Comparison of ENCODE assay signal across 17 cellular contexts in genomic region chr4:159398236-159398638, GRCh38.
DNase-seq lines count a peak whose midpoint lies in the region; ATAC-seq and TF ChIP-seq lines count a peak whose summit lies in the region.
"Had no signal": no experiment of that assay in that cellular context is flagged by ENCODE, and none has a peak within 500 bp of the region (broad histone marks: within the 10 kb centered on the region; RNA-seq: fewer than 3 reads in every experiment).

No MANE protein-coding gene starts in this region.

- no peak overlapping the region for H3K4me3 Mint-ChIP-seq in endodermal cell
- H3K4me3 Mint-ChIP-seq: activated naive CD4-positive, alpha-beta T cell treated with anti-CD3 and anti-CD28 coated beads for 36 hours; CD8-positive, alpha-beta memory T cell; WTC11 had no signal

- H3K4me3 ChIP-seq in body of pancreas = no peak overlapping the region
- no peak overlapping the region for H3K4me3 ChIP-seq in smooth muscle cell
- H3K4me3 ChIP-seq in endodermal cell (ENCODE audit: low read length) = no peak overlapping the region

- no peak overlapping the region for H3K27ac Mint-ChIP-seq in endodermal cell
- H3K27ac Mint-ChIP-seq: activated naive CD4-positive, alpha-beta T cell treated with anti-CD3 and anti-CD28 coated beads for 36 hours; WTC11 had no signal

- H3K36me3 ChIP-seq in body of pancreas (replicated peaks in 1 of 2; ENCODE audit: insufficient read depth in 1 of 2, low read depth in 2 of 2) (no peaks in the 10 kb centered on the region), smooth muscle cell (ENCODE audit: low read depth) (no peaks in the 10 kb centered on the region), endodermal cell (ENCODE audit: control insufficient read depth, insufficient read depth, low read length) (no peaks in the 10 kb centered on the region)

- ATAC-seq in body of pancreas = peak; percentile 21
- peak; percentile 73 for ATAC-seq in Right ventricle myocardium superior (ENCODE audit: poor library complexity)
- ATAC-seq: PC-3, WTC11 had no signal

- H3K4me2 ChIP-seq in smooth muscle cell = no peak overlapping the region

- intact Hi-C loops in body of pancreas (cut with DNase I) = no loop called here
- intact Hi-C loops in Right ventricle myocardium superior (cut with DNase I) = no loop called here

- no peaks in the 10 kb centered on the region for H3K36me3 Mint-ChIP-seq in endodermal cell (ENCODE audit: low read depth)
- H3K36me3 Mint-ChIP-seq: CD8-positive, alpha-beta memory T cell; WTC11 had no signal

- H3K27me3 ChIP-seq in body of pancreas = no peaks in the 10 kb centered on the region
- no peaks in the 10 kb centered on the region for H3K27me3 ChIP-seq in smooth muscle cell (ENCODE audit: low read depth)
- H3K27me3 ChIP-seq in endodermal cell (ENCODE audit: control insufficient read depth, insufficient read depth, low read length, poor library complexity, severe bottlenecking) = no peaks in the 10 kb centered on the region

- no peaks in the 10 kb centered on the region for H3F3A ChIP-seq in smooth muscle cell (ENCODE audit: low read depth)

- TF ChIP-seq CTCF in body of pancreas (IDR thresholded peaks at IDR 0.05) (no peak), smooth muscle cell (IDR thresholded peaks at IDR 0.05; ENCODE audit: borderline replicate concordance, insufficient read depth, poor library complexity, severe bottlenecking) (no peak), endodermal cell (conservative IDR thresholded peaks at IDR 0.05) (no peak)

- no peaks in the 10 kb centered on the region for H3K27me3 Mint-ChIP-seq in endodermal cell (ENCODE audit: insufficient read depth)

- H3K9me3 Mint-ChIP-seq in endodermal cell = no peaks in the 10 kb centered on the region
- H3K9me3 Mint-ChIP-seq: activated naive CD4-positive, alpha-beta T cell treated with anti-CD3 and anti-CD28 coated beads for 36 hours; CD8-positive, alpha-beta memory T cell had no signal

- no peak for TF ChIP-seq POLR2A in body of pancreas (IDR thresholded peaks at IDR 0.05)

- H3K9ac ChIP-seq in smooth muscle cell (ENCODE audit: low read depth) (no peak overlapping the region), endodermal cell (ENCODE audit: extremely low read depth, low read length, poor library complexity, severe bottlenecking) (no peak overlapping the region)

- peak overlapping the region; percentile 8 for H2AFZ ChIP-seq in smooth muscle cell (ENCODE audit: low read depth)

- 36 to 41% methylated on average over 7 of the region's 7 CpGs for WGBS in body of pancreas, 2 donors
- WGBS in smooth muscle cell (ENCODE audit: low lambda C conversion rate) = 61% methylated on average over 7 of the region's 7 CpGs
- 91 to 93% methylated on average over 4 to 7 of the region's 7 CpGs for WGBS in endodermal cell (ENCODE audit: insufficient coverage in 1 of 2, insufficient read length in 1 of 2), 2 experiments

- H3K4me1 ChIP-seq in body of pancreas = peaks cover 3% of the 10 kb centered on the region
- no peaks in the 10 kb centered on the region for H3K4me1 ChIP-seq in smooth muscle cell (ENCODE audit: low read depth)
- H3K4me1 ChIP-seq in endodermal cell (ENCODE audit: control insufficient read depth, insufficient read depth, low read length) = no peaks in the 10 kb centered on the region

- no peak overlapping the region for H3K27ac ChIP-seq in body of pancreas
- no peak overlapping the region for H3K27ac ChIP-seq in smooth muscle cell (ENCODE audit: low read depth)
- H3K27ac ChIP-seq in endodermal cell (ENCODE audit: low read depth, low read length) = no peak overlapping the region

- H3K79me2 ChIP-seq in smooth muscle cell (ENCODE audit: low read depth) = no peaks in the 10 kb centered on the region

- H3K9me3 ChIP-seq in body of pancreas = no peaks in the 10 kb centered on the region
- no peaks in the 10 kb centered on the region for H3K9me3 ChIP-seq in smooth muscle cell (replicated peaks; ENCODE audit: low read depth)
- H3K9me3 ChIP-seq in endodermal cell (ENCODE audit: control insufficient read depth, low read length) = no peaks in the 10 kb centered on the region

- H3K4me1 Mint-ChIP-seq in endodermal cell = no peaks in the 10 kb centered on the region
- H3K4me1 Mint-ChIP-seq: CD8-positive, alpha-beta memory T cell had no signal

- DNase-seq in HT1080 (ENCODE audit: low read depth) (peak; percentile 65), body of pancreas (peak in 1 of 4 donors; percentile 13), Right ventricle myocardium superior (no peak), smooth muscle cell (lab: John Stamatoyannopoulos, UW; ENCODE audit: unreplicated experiment) (no peak), NCI-H526 treated with DMSO at 0.1 percent for 48 hours (lab: John Stamatoyannopoulos, UW) (no peak), 8988T (no peak), endodermal cell (no peak), RKO (ENCODE audit: low spot score) (no peak)
- DNase-seq: activated naive CD4-positive, alpha-beta T cell treated with anti-CD3 and anti-CD28 coated beads for 36 hours; CD8-positive, alpha-beta memory T cell; GDM1; Karpas-422; NCI-H187 treated with DMSO at 0.1 percent for 48 hours; NCI-H526; PC-3; T-helper 1 cell had no signal

- H4K20me1 ChIP-seq in smooth muscle cell (ENCODE audit: low read depth) = no peaks in the 10 kb centered on the region
